10 cellular contexts compared by ENCODE assay signal in the genomic region with DNA sequence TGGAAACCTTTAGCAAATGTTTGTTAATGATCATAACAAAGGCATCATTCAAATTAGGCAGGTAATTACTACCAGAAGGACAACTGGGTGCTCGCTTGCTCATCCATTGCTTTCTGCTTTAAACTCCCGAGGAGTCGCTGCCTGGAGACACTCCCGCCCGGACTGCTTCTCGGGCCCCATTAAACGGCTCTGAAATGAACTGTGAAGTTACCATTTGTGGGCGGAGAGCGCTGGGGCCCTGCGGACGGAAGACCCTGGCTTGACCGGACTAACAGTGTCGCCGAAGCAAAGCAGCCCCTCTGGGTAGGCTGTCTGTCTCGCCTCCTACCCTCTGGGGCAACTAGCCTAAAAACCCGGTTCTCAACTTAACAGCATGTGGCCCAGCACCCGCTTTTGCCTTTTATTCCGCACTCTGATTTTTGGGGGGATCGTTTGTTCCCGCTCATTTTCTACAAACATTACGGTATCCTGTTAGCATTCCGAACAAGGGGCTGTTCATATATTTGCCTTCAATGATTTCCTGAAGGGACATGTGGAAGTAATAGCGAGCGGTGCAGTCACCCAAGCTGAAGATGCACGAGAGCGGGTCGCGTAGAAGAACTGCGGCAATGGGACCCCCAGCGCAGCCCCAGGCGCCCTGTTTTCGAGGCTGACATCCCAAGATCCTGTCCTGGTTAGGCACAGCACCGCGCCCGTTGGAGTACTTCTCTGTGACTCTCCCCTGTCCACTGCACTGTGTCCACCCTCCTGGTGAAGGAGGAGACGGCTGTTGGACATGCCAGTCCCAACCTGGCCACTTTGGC. TPM values are rescaled to one million over a fixed set of nuclear protein-coding genes. Genes with fewer than 3 reads are reported as not detected.
DNase-seq lines count a peak whose midpoint lies in the region; TF ChIP-seq lines count a peak whose summit lies in the region.
"Had no signal": no experiment of that assay in that cellular context is flagged by ENCODE, and none has a peak within 500 bp of the region (broad histone marks: within the 10 kb centered on the region; RNA-seq: fewer than 3 reads in every experiment).

No MANE protein-coding gene starts in this region.

- no peak for TF ChIP-seq CTCF in cardiac fibroblast (IDR thresholded peaks at IDR 0.05; ENCODE audit: low read depth, low read length)
- no peak for TF ChIP-seq CTCF in tibial nerve (IDR thresholded peaks at IDR 0.05)

- H3K27ac ChIP-seq in tibial nerve = peak overlapping the region in 3 of 4 donors; percentile 35 to 81 (median 40)
- H3K27ac ChIP-seq: BLaER1 treated with 17β-estradiol and CSF1 and Interleukin-3, amounts not matched to agents 10 nM and 100 nM had no signal

- H3K4me1 ChIP-seq in tibial nerve = peaks cover 0 to 67% (median 27%) of the 10 kb centered on the region in 4 donors

- TF ChIP-seq POLR2A in tibial nerve (IDR thresholded peaks at IDR 0.05) = no peak

- no peaks in the 10 kb centered on the region for H3K36me3 ChIP-seq in tibial nerve

- 2% methylated on average over 36 of the region's 36 CpGs for WGBS in tibial nerve, 2 donors

- no peaks in the 10 kb centered on the region for H3K9me3 ChIP-seq in tibial nerve

- H3K4me3 ChIP-seq in cardiac fibroblast (replicated peaks in 1 of 2; ENCODE audit: low read depth in 2 of 2, low read length in 2 of 2) (peak overlapping the region; percentile 82 to 92), tibial nerve (peak overlapping the region; percentile 19 to 69 (median 32))

- DNase-seq in NCI-H1105 treated with DMSO at 0.1 percent for 48 hours (lab: John Stamatoyannopoulos, UW) (peak; percentile 17), NCI-H1105 (lab: John Stamatoyannopoulos, UW) (no peak), NCI-H526 treated with DMSO at 0.1 percent for 48 hours (lab: John Stamatoyannopoulos, UW) (peak; percentile 74), cardiac fibroblast (ENCODE audit: low read depth in 2 of 2) (peak; percentile 70 to 86), left kidney (ENCODE audit: low read depth, low spot score) (peak; percentile 81), tibial nerve (ENCODE audit: low spot score in 2 of 2) (peak in 1 of 2 donors; percentile 38), NCI-H146 (lab: John Stamatoyannopoulos, UW) (no peak)
- no peak for DNase-seq in effector CD8-positive, alpha-beta T cell (lab: John Stamatoyannopoulos, UW)

- no peak for TF ChIP-seq EP300 in tibial nerve (IDR thresholded peaks at IDR 0.05)

- peaks cover 3 to 85% of the 10 kb centered on the region in 2 donors for H3K27me3 ChIP-seq in tibial nerve

RNA-seq across cellular contexts. Expression of a gene that starts 1.6 kb away (rescaled TPM):
- total RNA-seq in tibial nerve = 100 to 1,000 TPM in 1 of 4 donors, 10 to 100 TPM in 3; 80.4 to 103 (median 89.4) TPM
- total RNA-seq: activated CD8-positive, alpha-beta memory T cell treated with anti-CD3 and anti-CD28 coated beads for 36 hours had no signal

Comparison
In these comparisons a context has a peak if more than half of its experiments do, and no peak if none do; other contexts are left out.
1. DNase-seq: peak in NCI-H1105 treated with DMSO at 0.1 percent for 48 hours (single experiment), NCI-H526 treated with DMSO at 0.1 percent for 48 hours (single experiment), cardiac fibroblast (2 of 2) and left kidney (single experiment); none in NCI-H1105 (single experiment), effector CD8-positive, alpha-beta T cell (single experiment) and NCI-H146 (single experiment).